ENCODE assay signal across 18 cellular contexts in the genomic region with DNA sequence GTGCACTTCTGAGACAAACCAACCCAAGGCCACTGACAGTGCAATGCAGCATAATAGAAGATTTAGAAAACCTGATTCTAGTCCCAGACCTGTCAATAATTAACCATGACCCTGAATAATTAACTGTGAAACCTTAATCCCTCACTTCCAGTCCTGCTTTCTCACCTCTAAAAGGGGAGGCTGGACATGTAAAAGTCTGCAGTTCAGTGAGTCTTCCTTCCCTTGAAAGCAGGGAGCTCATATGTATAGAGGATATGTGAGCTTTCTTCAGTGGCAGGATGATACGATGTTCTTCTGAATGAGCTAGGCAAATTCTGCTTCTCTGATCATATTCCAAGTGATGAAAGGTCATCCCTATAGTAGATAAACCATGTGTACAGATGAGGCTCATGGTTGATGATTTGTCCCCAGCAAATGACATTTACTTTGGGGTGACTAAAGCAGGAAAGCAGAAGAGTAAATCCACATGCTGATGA. TPM values are rescaled to one million over a fixed set of nuclear protein-coding genes. Genes with fewer than 3 reads are reported as not detected.
"Had no signal": no experiment of that assay in that cellular context is flagged by ENCODE, and none has a peak within 500 bp of the region (broad histone marks: within the 10 kb centered on the region; RNA-seq: fewer than 3 reads in every experiment).

No MANE protein-coding gene starts in this region.

- H3K4me1 ChIP-seq: breast epithelium had no signal

- H3K27ac ChIP-seq: breast epithelium, ovary, thyroid gland had no signal

- DNase-seq: activated CD4-positive, alpha-beta T cell treated with anti-CD3 and anti-CD28 coated beads for 4 hours; activated CD8-positive, alpha-beta memory T cell treated with anti-CD3 and anti-CD28 coated beads, Interleukin-2, amount 50 U/mL, for 4 hours; activated CD8-positive, alpha-beta T cell treated with anti-CD3 and anti-CD28 coated beads for 36 hours; activated naive CD8-positive, alpha-beta T cell treated with anti-CD3 and anti-CD28 coated beads, Interleukin-2, amount 10 ng/mL, durations not matched to agents 7 days and 5 days; anterior cingulate cortex; dermis blood vessel endothelial cell; glutamatergic neuron; left ventricle myocardium superior; ovary; retina; small intestine; thyroid gland had no signal

- H3K36me3 ChIP-seq: breast epithelium, ovary, thyroid gland had no signal

- H3K4me3 ChIP-seq: breast epithelium, ovary, thyroid gland had no signal

- H3K27me3 ChIP-seq: breast epithelium, ovary, thyroid gland had no signal

- H3K9me3 ChIP-seq: ovary, thyroid gland had no signal

RNA-seq across cellular contexts. Expression of gene KCNV2, which starts 2.9 kb away (rescaled TPM):
- total RNA-seq: activated CD8-positive, alpha-beta T cell treated with anti-CD3 and anti-CD28 coated beads for 36 hours; activated naive CD8-positive, alpha-beta T cell treated with anti-CD3 and anti-CD28 coated beads, Interleukin-2, amount 10 ng/mL, durations not matched to agents 7 days and 5 days; breast epithelium; cerebellum; dermis blood vessel endothelial cell; esophagus mucosa; fibroblast of villous mesenchyme; left ventricle myocardium superior; mesenteric fat pad; neural crest cell; ovary; thyroid gland had no signal
